Comparison of ENCODE assay signal across 12 cellular contexts in genomic region chr6:52499026-52499425, GRCh38.
DNase-seq lines count a peak whose midpoint lies in the region; ATAC-seq, FAIRE-seq and TF ChIP-seq lines count a peak whose summit lies in the region.
"Had no signal": no experiment of that assay in that cellular context is flagged by ENCODE, and none has a peak within 500 bp of the region (broad histone marks: within the 10 kb centered on the region; RNA-seq: fewer than 3 reads in every experiment).

No MANE protein-coding gene starts in this region.

- H2AK5ac ChIP-seq in H1 (ENCODE audit: low read depth, low read length) (no peak overlapping the region), trophoblast cell (ENCODE audit: low read length) (no peak overlapping the region)

- no peak overlapping the region for H3K4ac ChIP-seq in H1 (replicated peaks; ENCODE audit: insufficient read length, low read depth, low read length)
- no peak overlapping the region for H3K4ac ChIP-seq in trophoblast cell (ENCODE audit: low read depth, low read length)

- H3K4me2 ChIP-seq in H1 (ENCODE audit: insufficient read depth in 1 of 2, low read depth in 2 of 2, low read length in 2 of 2), result no peak overlapping the region
- H3K4me2 ChIP-seq in trophoblast cell (ENCODE audit: low read length), result no peak overlapping the region

- no peak overlapping the region for H3K56ac ChIP-seq in H1 (replicated peaks; ENCODE audit: insufficient read length, low read depth, low read length)

- no peak overlapping the region for H2BK5ac ChIP-seq in H1 (ENCODE audit: low read depth, low read length)
- peak overlapping the region; percentile 74 for H2BK5ac ChIP-seq in trophoblast cell (ENCODE audit: low read depth, low read length, poor library complexity)

- peaks cover 0 to 5% (median 0%) of the 10 kb centered on the region in 4 experiments; a peak in 1 of 8 replicates for H3K36me3 ChIP-seq in H1 (ENCODE audit: control insufficient read depth in 2 of 4, insufficient read depth in 4 of 4, low read length in 3 of 4)
- H3K36me3 ChIP-seq in trophoblast cell (ENCODE audit: control insufficient read depth in 1 of 2, insufficient read depth in 2 of 2, low read length in 2 of 2), result peaks cover 10 to 14% of the 10 kb centered on the region in 2 experiments
- H3K36me3 ChIP-seq: pancreas had no signal

- no peak for TF ChIP-seq EP300 in H1 (IDR thresholded peaks at IDR 0.05; ENCODE audit: borderline replicate concordance in 1 of 2, low read depth in 2 of 2, low read length in 2 of 2)

- no peak overlapping the region for H4K91ac ChIP-seq in H1 (replicated peaks; ENCODE audit: insufficient read length, low read length)
- H4K91ac ChIP-seq in trophoblast cell (ENCODE audit: low read depth, low read length), result peak overlapping the region; percentile 49

- intact Hi-C loops in activated naive CD4-positive, alpha-beta T cell treated with anti-CD3 and anti-CD28 coated beads for 36 hours (cut with micrococcal nuclease), result no loop called here

- H4K8ac ChIP-seq in H1 (ENCODE audit: extremely low read depth, insufficient read depth, low read length), result no peak overlapping the region
- peak overlapping the region; percentile 54 for H4K8ac ChIP-seq in trophoblast cell (ENCODE audit: low read depth, low read length)

- DNase-seq in D341Med (ENCODE audit: low spot score) (peak; percentile 49), NCI-H82 (lab: John Stamatoyannopoulos, UW) (peak; percentile 90), H1 (ENCODE audit: low read depth in 1 of 2, low spot score in 2 of 2) (peak in 1 of 2 experiments; percentile 43), trophoblast cell (peak; percentile 22 to 72), NCI-H2196 treated with DMSO at 0.1 percent for 48 hours (lab: John Stamatoyannopoulos, UW; ENCODE audit: unreplicated experiment) (no peak)
- no peak for DNase-seq in activated naive CD4-positive, alpha-beta T cell treated with anti-CD3 and anti-CD28 coated beads for 36 hours
- DNase-seq: NCI-H187 treated with DMSO at 0.1 percent for 48 hours, pancreas had no signal

- H3K27ac ChIP-seq in H1 (ENCODE audit: low read depth, low read length) (no peak overlapping the region), trophoblast cell (ENCODE audit: low read depth, low read length) (peak overlapping the region; percentile 46)
- H3K27ac ChIP-seq: pancreas had no signal

- peaks cover 2% of the 10 kb centered on the region for H3K9me3 Mint-ChIP-seq in activated naive CD4-positive, alpha-beta T cell treated with anti-CD3 and anti-CD28 coated beads for 36 hours
- H3K9me3 Mint-ChIP-seq: central memory CD8-positive, alpha-beta T cell had no signal

- H3K79me2 ChIP-seq in H1 (ENCODE audit: control insufficient read depth in 1 of 2, insufficient read depth in 2 of 2, low read length in 2 of 2) (no peaks in the 10 kb centered on the region), trophoblast cell (ENCODE audit: control insufficient read depth, insufficient read depth, low read length, poor library complexity) (no peaks in the 10 kb centered on the region)

- H2BK12ac ChIP-seq in H1 (ENCODE audit: low read depth, low read length), result no peak overlapping the region
- peak overlapping the region; percentile 67 for H2BK12ac ChIP-seq in trophoblast cell (ENCODE audit: low read length)

- POLR2A ChIA-PET in H1 (lab: Charles Lee; ENCODE audit: partially characterized antibody), result interaction anchor here (1.5 kb wide), 2 partner anchors 10 to 77 kb away, joined by 5 read pairs; no protein-coding TSS in a partner anchor

- H4K5ac ChIP-seq in H1 (ENCODE audit: insufficient read length, low read depth, low read length), result no peak overlapping the region

- H3K27me3 ChIP-seq in H1 (replicated peaks in 1 of 4; ENCODE audit: control insufficient read depth in 3 of 4, extremely low read depth in 1 of 4, insufficient read depth in 3 of 4, low read length in 3 of 4) (no peaks in the 10 kb centered on the region), trophoblast cell (ENCODE audit: insufficient read depth, low read length) (no peaks in the 10 kb centered on the region)
- H3K27me3 ChIP-seq: pancreas had no signal

- no peak overlapping the region for H2BK20ac ChIP-seq in H1 (ENCODE audit: low read length)

- no peak overlapping the region for H3K27ac Mint-ChIP-seq in activated naive CD4-positive, alpha-beta T cell treated with anti-CD3 and anti-CD28 coated beads for 36 hours

- no peaks in the 10 kb centered on the region for H3K79me1 ChIP-seq in H1 (ENCODE audit: low read depth, low read length)
- H3K79me1 ChIP-seq in trophoblast cell (ENCODE audit: low read length), result peaks cover 5% of the 10 kb centered on the region

- H3K23me2 ChIP-seq in H1 (ENCODE audit: low read depth, low read length), result no peaks in the 10 kb centered on the region

- H3K23ac ChIP-seq in H1 (ENCODE audit: insufficient read length), result no peak overlapping the region
- no peak overlapping the region for H3K23ac ChIP-seq in trophoblast cell (ENCODE audit: low read length)

- ATAC-seq in HG02588 (IDR thresholded peaks at IDR 0.05; ENCODE audit: unreplicated experiment), result no peak
- ATAC-seq in HG02610 (IDR thresholded peaks at IDR 0.05; ENCODE audit: unreplicated experiment), result no peak
- ATAC-seq: HCT116, pancreas had no signal

- CTCF ChIA-PET in H1 (lab: Charles Lee; ENCODE audit: partially characterized antibody), result interaction anchor here (0.7 to 3.0 kb wide), 12 partner anchors 13 to 164 kb away, joined by 3 to 10 read pairs (median 4); no protein-coding TSS in a partner anchor
- CTCF ChIA-PET in activated naive CD4-positive, alpha-beta T cell treated with anti-CD3 and anti-CD28 coated beads for 36 hours (lab: Charles Lee), result interaction anchor here (0.6 to 0.7 kb wide), 2 partner anchors 12 to 99 kb away, joined by 3 read pairs; no protein-coding TSS in a partner anchor

- H3K9ac ChIP-seq in H1 (replicated peaks in 1 of 4; ENCODE audit: extremely low read depth in 1 of 4, low read depth in 3 of 4, low read length in 3 of 4) (no peak overlapping the region), trophoblast cell (ENCODE audit: low read length) (no peak overlapping the region)

- TF ChIP-seq POLR2A in H1 (IDR thresholded peaks at IDR 0.05; ENCODE audit: control extremely low read depth in 1 of 2, low read depth in 2 of 2, low read length in 2 of 2), result no peak

- H4K20me1 ChIP-seq in H1 (replicated peaks in 1 of 2; ENCODE audit: control insufficient read depth in 1 of 2, insufficient read depth in 2 of 2, low read length in 2 of 2), result no peaks in the 10 kb centered on the region

- H3K4me3 Mint-ChIP-seq in activated naive CD4-positive, alpha-beta T cell treated with anti-CD3 and anti-CD28 coated beads for 36 hours, result no peak overlapping the region
- H3K4me3 Mint-ChIP-seq: central memory CD8-positive, alpha-beta T cell had no signal

- no peaks in the 10 kb centered on the region for H3K27me3 Mint-ChIP-seq in activated naive CD4-positive, alpha-beta T cell treated with anti-CD3 and anti-CD28 coated beads for 36 hours (ENCODE audit: low read depth)
- H3K27me3 Mint-ChIP-seq: central memory CD8-positive, alpha-beta T cell had no signal

- no peaks in the 10 kb centered on the region for H3K36me3 Mint-ChIP-seq in activated naive CD4-positive, alpha-beta T cell treated with anti-CD3 and anti-CD28 coated beads for 36 hours (ENCODE audit: low read depth)

- H2AFZ ChIP-seq in H1 (ENCODE audit: low read length) (no peak overlapping the region), trophoblast cell (ENCODE audit: insufficient read depth, low read length, poor library complexity) (no peak overlapping the region)

- WGBS in H1 (ENCODE audit: extremely low coverage in 1 of 2, insufficient coverage in 1 of 2, insufficient read length in 1 of 2, insufficient replicate concordance in 2 of 2, low coverage in 1 of 2, low lambda C conversion rate in 2 of 2, missing lambda C conversion rate in 1 of 2), 2 experiments, result 81% methylated on average over 1 of the region's 1 CpG; no CpG with 5 or more reads in 1 of the 2 experiments
- no CpG with 5 or more reads among the region's 1 CpG for WGBS in trophoblast cell (ENCODE audit: extremely low coverage, insufficient coverage, insufficient read length)

- no peaks in the 10 kb centered on the region for H3K4me1 Mint-ChIP-seq in activated naive CD4-positive, alpha-beta T cell treated with anti-CD3 and anti-CD28 coated beads for 36 hours (ENCODE audit: low read depth)

- no peak for FAIRE-seq in H1 (lab: Jason Lieb, UNC)
- FAIRE-seq: pancreas had no signal

- TF ChIP-seq CTCF in H1 (IDR thresholded peaks at IDR 0.05; ENCODE audit: control extremely low read depth in 1 of 3, insufficient read depth in 1 of 3, low read depth in 1 of 3, low read length in 3 of 3), result no peak

- H3K9me3 ChIP-seq in H1 (ENCODE audit: insufficient read depth in 2 of 2, low read depth in 1 of 2, low read length in 1 of 2) (no peaks in the 10 kb centered on the region), trophoblast cell (ENCODE audit: insufficient read depth, low read depth, low read length) (peaks cover 2% of the 10 kb centered on the region)
- H3K9me3 ChIP-seq: pancreas had no signal

- peaks cover 0 to 7% (median 3%) of the 10 kb centered on the region in 4 experiments; a peak in 4 of 7 replicates for H3K4me1 ChIP-seq in H1 (replicated peaks in 1 of 4; ENCODE audit: control insufficient read depth in 3 of 4, insufficient read depth in 4 of 4, low read length in 3 of 4)
- peaks cover 26% of the 10 kb centered on the region in 2 experiments for H3K4me1 ChIP-seq in trophoblast cell (ENCODE audit: control insufficient read depth in 1 of 2, insufficient read depth in 2 of 2, low read length in 2 of 2)

- H3K4me3 ChIP-seq in H1 (ENCODE audit: extremely low read depth in 1 of 4, insufficient read depth in 2 of 4, low read depth in 3 of 4, low read length in 4 of 4) (no peak overlapping the region), trophoblast cell (ENCODE audit: low read depth, low read length) (no peak overlapping the region)
- H3K4me3 ChIP-seq: pancreas had no signal

- H4K12ac ChIP-seq in trophoblast cell (ENCODE audit: low read depth, low read length), result peak overlapping the region; percentile 27

- no peak for TF ChIP-seq RAD21 in H1 (IDR thresholded peaks at IDR 0.05 in 1 of 2, conservative IDR thresholded peaks at IDR 0.05 in 1 of 2; ENCODE audit: low read depth in 2 of 2, low read length in 2 of 2)

- H2BK120ac ChIP-seq in H1 (replicated peaks; ENCODE audit: low read depth, low read length) (no peak overlapping the region), trophoblast cell (ENCODE audit: insufficient read depth, low read length, poor library complexity) (peak overlapping the region; percentile 85)

- H3K14ac ChIP-seq in H1 (ENCODE audit: insufficient read length) (no peak overlapping the region), trophoblast cell (ENCODE audit: low read length) (peak overlapping the region; percentile 63)

- H2BK15ac ChIP-seq in H1 (ENCODE audit: low read length), result no peak overlapping the region

- H3K18ac ChIP-seq in H1 (ENCODE audit: extremely low read depth, low read length) (0 out of 2 replicates have a peak overlapping the region, but pooled peaks have one; percentile 38), trophoblast cell (ENCODE audit: low read length) (peak overlapping the region; percentile 27)

TF ChIP-seq in H1, 55 proteins besides CTCF, POLR2A, EP300 and RAD21 (continues in another document):
- TF ChIP-seq JUN (IDR thresholded peaks at IDR 0.05; ENCODE audit: low read depth, low read length), result no peak
- TF ChIP-seq KDM4A (IDR thresholded peaks at IDR 0.05; ENCODE audit: low read depth, low read length, severe bottlenecking), result no peak
- no peak for TF ChIP-seq SP4 (IDR thresholded peaks at IDR 0.05; ENCODE audit: low read length)
- no peak for TF ChIP-seq TBP (IDR thresholded peaks at IDR 0.05; ENCODE audit: low read depth, low read length)

Comparison
In these comparisons a context has a peak if more than half of its experiments do, and no peak if none do; other contexts are left out.
1. DNase-seq: peak in D341Med (single experiment), NCI-H82 (single experiment) and trophoblast cell (2 of 2); none in activated naive CD4-positive, alpha-beta T cell treated with anti-CD3 and anti-CD28 coated beads for 36 hours (single experiment) and NCI-H2196 treated with DMSO at 0.1 percent for 48 hours (single experiment).